In genomic region chrX:1316527-1316926, GRCh38 we compare ENCODE assay signal across 12 cellular contexts. TPM values are rescaled to one million over a fixed set of nuclear protein-coding genes. Genes with fewer than 3 reads are reported as not detected.
DNase-seq lines count a peak whose midpoint lies in the region; ATAC-seq, FAIRE-seq and TF ChIP-seq lines count a peak whose summit lies in the region.
"Had no signal": no experiment of that assay in that cellular context is flagged by ENCODE, and none has a peak within 500 bp of the region (broad histone marks: within the 10 kb centered on the region; RNA-seq: fewer than 3 reads in every experiment).

No MANE protein-coding gene starts in this region.

- H3K18ac ChIP-seq in H9 (ENCODE audit: insufficient read length, low read depth, low read length) = peak overlapping the region; percentile 36

- H4K91ac ChIP-seq in H9 (ENCODE audit: insufficient read length, low read depth, low read length) = no peak overlapping the region

- DNase-seq in H9 = no peak
- no peak for DNase-seq in T-helper 17 cell
- DNase-seq in Right ventricle myocardium inferior (ENCODE audit: missing footprints) = peak; percentile 88
- DNase-seq in stimulated activated CD4-positive, alpha-beta T cell treated with anti-CD3 and anti-CD28 coated beads, Interleukin-15, amount 100 ng/mL, for 48 hours (ENCODE audit: low read depth in 2 of 2) = peak; percentile 18 to 20
- DNase-seq in D721Med (ENCODE audit: insufficient read length, low spot score) = no peak
- no peak for DNase-seq in NAMALWA (ENCODE audit: low spot score)
- DNase-seq in GM19240 (ENCODE audit: insufficient read length, low spot score) = no peak
- no peak for DNase-seq in LoVo (ENCODE audit: low spot score)
- DNase-seq: NCI-H1694 treated with DMSO at 0.1 percent for 48 hours had no signal

- H3K27me3 Mint-ChIP-seq in H9 (ENCODE audit: low read depth) (peaks cover 1% of the 10 kb centered on the region), T-helper 17 cell (peaks cover 7% of the 10 kb centered on the region)

- no CpG with 5 or more reads among the region's 18 CpGs for WGBS in H9 (ENCODE audit: extremely low coverage, insufficient read length, low lambda C conversion rate)

- no peak for FAIRE-seq in D721Med (lab: Jason Lieb, UNC)
- FAIRE-seq: bronchial epithelial cell had no signal

- no peaks in the 10 kb centered on the region for H3K4me1 Mint-ChIP-seq in H9
- H3K4me1 Mint-ChIP-seq in T-helper 17 cell = no peaks in the 10 kb centered on the region

- intact Hi-C loops in Right ventricle myocardium inferior (cut with DNase I) = no loop called here

- no peak overlapping the region for H2BK5ac ChIP-seq in H9 (ENCODE audit: insufficient read length, low read length)

- no peaks in the 10 kb centered on the region for H4K20me1 ChIP-seq in H9 (ENCODE audit: control insufficient read depth, insufficient read depth, insufficient read length)

- H3K9me3 ChIP-seq in H9 (ENCODE audit: control insufficient read depth, low read depth, low read length) (no peaks in the 10 kb centered on the region), T-helper 17 cell (ENCODE audit: control insufficient read depth, low read length, poor library complexity, severe bottlenecking) (no peaks in the 10 kb centered on the region)

- no peak overlapping the region for H2BK12ac ChIP-seq in H9 (ENCODE audit: insufficient read length, low read depth, low read length)

- H3K79me1 ChIP-seq in H9 (ENCODE audit: insufficient read depth, low read depth, low read length, poor library complexity, severe bottlenecking) = no peaks in the 10 kb centered on the region

- H3K36me3 Mint-ChIP-seq in H9 (ENCODE audit: insufficient read depth in 1 of 3, low read depth in 3 of 3) = peaks cover 0 to 2% (median 0%) of the 10 kb centered on the region in 3 experiments; a peak in 1 of 7 replicates
- H3K36me3 Mint-ChIP-seq in T-helper 17 cell (ENCODE audit: low read depth) = no peaks in the 10 kb centered on the region
- H3K36me3 Mint-ChIP-seq: stimulated activated memory B cell treated with anti-CD40 and anti-IgM and Interleukin-4, amounts not matched to agents 10 μg/mL and 1 μg/mL and 100 μg/mL, for 72 hours had no signal

- no peak overlapping the region for H3K23ac ChIP-seq in H9 (ENCODE audit: insufficient read length, low read depth, low read length)

- H3K79me2 ChIP-seq in H9 (ENCODE audit: insufficient read depth, low read length) = no peaks in the 10 kb centered on the region
- H3K79me2 ChIP-seq: parathyroid adenoma had no signal

- no peak overlapping the region for H3T11ph ChIP-seq in H9 (ENCODE audit: low read length)

- H3K27me3 ChIP-seq in H9 (ENCODE audit: insufficient read depth, low read length) = no peaks in the 10 kb centered on the region

- H3K4me3 Mint-ChIP-seq in H9 (no peak overlapping the region; a peak in 1 of 5 replicates), T-helper 17 cell (no peak overlapping the region)
- H3K4me3 Mint-ChIP-seq: stimulated activated memory B cell treated with anti-CD40 and anti-IgM and Interleukin-4, amounts not matched to agents 10 μg/mL and 1 μg/mL and 100 μg/mL, for 72 hours had no signal

- TF ChIP-seq CTCF in H9 (conservative IDR thresholded peaks at IDR 0.05) (no peak), D721Med (IDR thresholded peaks at IDR 0.05; ENCODE audit: insufficient read depth, missing control alignments) (no peak)

- no peak overlapping the region for H2BK15ac ChIP-seq in H9 (ENCODE audit: low read depth, low read length)

- no peak overlapping the region for H3K9ac ChIP-seq in H9 (ENCODE audit: extremely low read depth, insufficient read length, low read length)
- H3K9ac ChIP-seq: parathyroid adenoma had no signal

- no peak overlapping the region for H2BK120ac ChIP-seq in H9 (ENCODE audit: low read depth, low read length, poor library complexity, severe bottlenecking)

- H3K4me2 ChIP-seq in H9 (ENCODE audit: insufficient read depth, insufficient read length, low read length) = no peak overlapping the region

- no peak overlapping the region for H4K8ac ChIP-seq in H9 (replicated peaks; ENCODE audit: insufficient read length, low read depth, low read length)

- H3K14ac ChIP-seq in H9 (ENCODE audit: insufficient read depth, low read length) = no peak overlapping the region

- no peak overlapping the region for H2BK20ac ChIP-seq in H9 (ENCODE audit: low read depth, low read length, poor library complexity, severe bottlenecking)

- no peak overlapping the region for H2AFZ ChIP-seq in H9 (ENCODE audit: low read length)
- H2AFZ ChIP-seq: parathyroid adenoma had no signal

- no peaks in the 10 kb centered on the region; a peak in 2 of 5 replicates for H3K9me3 Mint-ChIP-seq in H9

- H3K56ac ChIP-seq in H9 (ENCODE audit: insufficient read length, low read depth, low read length) = no peak overlapping the region

- ATAC-seq in T-helper 17 cell (peak; percentile 55), Right ventricle myocardium inferior (peak; percentile 68)
- ATAC-seq: stimulated activated memory B cell treated with anti-CD40 and anti-IgM and Interleukin-4, amounts not matched to agents 10 μg/mL and 1 μg/mL and 100 μg/mL, for 72 hours had no signal

- no peak overlapping the region for H3K4ac ChIP-seq in H9 (ENCODE audit: low read depth, low read length)

- no peak overlapping the region for H3K27ac ChIP-seq in H9 (ENCODE audit: insufficient read length, low read depth, low read length)
- H3K27ac ChIP-seq: parathyroid adenoma had no signal

- no peak overlapping the region for H4K5ac ChIP-seq in H9 (ENCODE audit: insufficient read length, low read depth, low read length)

- no peak overlapping the region for H2AK5ac ChIP-seq in H9 (ENCODE audit: insufficient read length, low read length)

- H3K4me1 ChIP-seq in H9 (ENCODE audit: insufficient read depth, low read length) = no peaks in the 10 kb centered on the region
- H3K4me1 ChIP-seq: parathyroid adenoma had no signal

- H3K27ac Mint-ChIP-seq in H9 (no peak overlapping the region), T-helper 17 cell (no peak overlapping the region)
- H3K27ac Mint-ChIP-seq: stimulated activated memory B cell treated with anti-CD40 and anti-IgM and Interleukin-4, amounts not matched to agents 10 μg/mL and 1 μg/mL and 100 μg/mL, for 72 hours had no signal

- no peaks in the 10 kb centered on the region for H3K23me2 ChIP-seq in H9 (ENCODE audit: insufficient read length, low read depth, low read length, poor library complexity, severe bottlenecking)

RNA-seq across cellular contexts. Expression of gene IL3RA, which starts 20.1 kb away (rescaled TPM):
- 0.24 TPM in 1 of 2 replicates, not detected in the other for total RNA-seq in H9 (2021)
- total RNA-seq in T-helper 17 cell = 1 to 10 TPM in 1 of 2 donors, under 1 TPM in 1; 0.60 to 2.8 TPM
- 8.1 TPM for total RNA-seq in Right ventricle myocardium inferior
- total RNA-seq: bronchial epithelial cell had no signal

RNA-seq across cellular contexts. Expression of gene CSF2RA, which starts 47.9 kb away (rescaled TPM):
- total RNA-seq in H9 (2021) (4.4 and 4.7 TPM in 2 replicates), T-helper 17 cell (1 to 10 TPM; 3.4 to 5.2 TPM), Right ventricle myocardium inferior (3.6 TPM)
- total RNA-seq: bronchial epithelial cell had no signal

Comparison
In these comparisons a context has a peak if more than half of its experiments do, and no peak if none do; other contexts are left out.
1. DNase-seq: peak in Right ventricle myocardium inferior (single experiment) and stimulated activated CD4-positive, alpha-beta T cell treated with anti-CD3 and anti-CD28 coated beads, Interleukin-15, amount 100 ng/mL, for 48 hours (2 of 2); none in H9 (single experiment), T-helper 17 cell (0 of 3), D721Med (single experiment), NAMALWA (single experiment), GM19240 (single experiment) and LoVo (single experiment).